Comparison of ENCODE assay signal across 34 cellular contexts in genomic region chr16:53105565-53105964, GRCh38.
"Had no signal": no experiment of that assay in that cellular context is flagged by ENCODE, and none has a peak within 500 bp of the region (broad histone marks: within the 10 kb centered on the region; RNA-seq: fewer than 3 reads in every experiment).

No MANE protein-coding gene starts in this region.

- H3K4me3 ChIP-seq: MG63 had no signal

- H3K27me3 ChIP-seq: MG63 had no signal

- DNase-seq: Karpas-422, Kasumi-1, MG63, MM.1S, MV-4-11, NCI-H1048, NCI-H1092, NCI-H1092 treated with DMSO at 0.1 percent for 48 hours, NCI-H1105, NCI-H1105 treated with DMSO at 0.1 percent for 48 hours, NCI-H1417 treated with DMSO at 0.1 percent for 48 hours, NCI-H1436, NCI-H1436 treated with DMSO at 0.1 percent for 48 hours, NCI-H146, NCI-H1694, NCI-H1694 treated with DMSO at 0.1 percent for 48 hours, NCI-H187, NCI-H187 treated with DMSO at 0.1 percent for 48 hours, NCI-H1930, NCI-H2029, NCI-H2029 treated with DMSO at 0.1 percent for 48 hours, NCI-H2081, NCI-H2081 treated with DMSO at 0.1 percent for 48 hours, NCI-H2107, NCI-H2171, NCI-H2171 treated with DMSO at 0.1 percent for 48 hours, NCI-H2227 treated with DMSO at 0.1 percent for 48 hours, NCI-H226, NCI-H345, NCI-H446, NCI-H446 treated with DMSO at 0.1 percent for 48 hours, NCI-H510A, NCI-H510A treated with DMSO at 0.1 percent for 48 hours, NCI-H524 had no signal
